In genomic region chr14:25048170-25049126, GRCh38 we compare ENCODE assay signal across 10 cellular contexts. TPM values are rescaled to one million over a fixed set of nuclear protein-coding genes. Genes with fewer than 3 reads are reported as not detected.
DNase-seq lines count a peak whose midpoint lies in the region; ATAC-seq and TF ChIP-seq lines count a peak whose summit lies in the region.
"Had no signal": no experiment of that assay in that cellular context is flagged by ENCODE, and none has a peak within 500 bp of the region (broad histone marks: within the 10 kb centered on the region; RNA-seq: fewer than 3 reads in every experiment).

No MANE protein-coding gene starts in this region.

- peaks cover 42% of the 10 kb centered on the region for H3K27me3 ChIP-seq in H7 (ENCODE audit: control insufficient read depth, insufficient read depth, low read length)
- H3K27me3 ChIP-seq in gastrocnemius medialis: peaks cover 0 to 3% (median 2%) of the 10 kb centered on the region in 3 donors

- peak overlapping the region; percentile 58 to 73 (median 68) for H3K27ac ChIP-seq in gastrocnemius medialis
- H3K27ac ChIP-seq: cardiac muscle cell had no signal

- intact Hi-C loops in gastrocnemius medialis (cut with DNase I; ENCODE audit: low total_unique reads): loop anchor here (5.0 kb wide), 1 partner anchor 81 kb away; no protein-coding TSS in a partner anchor

- ATAC-seq in gastrocnemius medialis (peak; percentile 34 to 62), HG02885 (IDR thresholded peaks at IDR 0.05; ENCODE audit: poor library complexity, unreplicated experiment) (no peak), GM18858 (IDR thresholded peaks at IDR 0.05; ENCODE audit: unreplicated experiment) (no peak), HG03571 (IDR thresholded peaks at IDR 0.05; ENCODE audit: unreplicated experiment) (no peak)
- no peak for ATAC-seq in activated naive CD4-positive, alpha-beta T cell treated with anti-CD3 and anti-CD28 coated beads, Interleukin-2, amount 50 U/mL, for 72 hours

- peak overlapping the region in 3 of 5 experiments; percentile 0 to 68 (median 62) for H3K27ac Mint-ChIP-seq in brain
- H3K27ac Mint-ChIP-seq in activated naive CD4-positive, alpha-beta T cell treated with anti-CD3 and anti-CD28 coated beads, Interleukin-2, amount 50 U/mL, for 72 hours: no peak overlapping the region

- peak; percentile 15 for DNase-seq in H7
- peak; percentile 62 for DNase-seq in inferior parietal cortex (ENCODE audit: extremely low spot score)
- peak; percentile 18 to 65 for DNase-seq in gastrocnemius medialis
- DNase-seq in activated naive CD4-positive, alpha-beta T cell treated with anti-CD3 and anti-CD28 coated beads, Interleukin-2, amount 50 U/mL, for 72 hours (ENCODE audit: low spot score in 2 of 2): no peak
- DNase-seq: NCI-H2171 treated with DMSO at 0.1 percent for 48 hours had no signal

- TF ChIP-seq CTCF in brain (conservative IDR thresholded peaks at IDR 0.05): no peak
- no peak for TF ChIP-seq CTCF in gastrocnemius medialis (IDR thresholded peaks at IDR 0.05 in 4 of 5, conservative IDR thresholded peaks at IDR 0.05 in 1 of 5)

- TF ChIP-seq POLR2A in gastrocnemius medialis (IDR thresholded peaks at IDR 0.05): no peak

- H3K4me3 ChIP-seq in H7 (ENCODE audit: insufficient read depth, low read depth, low read length): no peak overlapping the region
- H3K4me3 ChIP-seq in gastrocnemius medialis: peak overlapping the region; percentile 61 to 71 (median 66)

- H3K4me3 Mint-ChIP-seq in brain: peak overlapping the region; percentile 84 to 94 (median 86)

- peaks cover 0 to 3% (median 0%) of the 10 kb centered on the region in 5 experiments for H3K9me3 Mint-ChIP-seq in brain
- no peaks in the 10 kb centered on the region for H3K9me3 Mint-ChIP-seq in activated naive CD4-positive, alpha-beta T cell treated with anti-CD3 and anti-CD28 coated beads, Interleukin-2, amount 50 U/mL, for 72 hours

- peaks cover 37% of the 10 kb centered on the region for H3K27me3 Mint-ChIP-seq in brain

- no peaks in the 10 kb centered on the region for H3K36me3 ChIP-seq in H7 (replicated peaks; ENCODE audit: control insufficient read depth, insufficient read depth, low read length)
- no peaks in the 10 kb centered on the region for H3K36me3 ChIP-seq in gastrocnemius medialis
- H3K36me3 ChIP-seq: cardiac muscle cell had no signal

- H3K4me1 Mint-ChIP-seq in brain: peaks cover 26% of the 10 kb centered on the region

- H3K36me3 Mint-ChIP-seq in brain: no peaks in the 10 kb centered on the region
- H3K36me3 Mint-ChIP-seq in activated naive CD4-positive, alpha-beta T cell treated with anti-CD3 and anti-CD28 coated beads, Interleukin-2, amount 50 U/mL, for 72 hours: peaks cover 0 to 21% of the 10 kb centered on the region in 2 donors

- H3K4me1 ChIP-seq in gastrocnemius medialis: peaks cover 0 to 15% of the 10 kb centered on the region in 2 donors

- in situ Hi-C loops in gastrocnemius medialis (cut with MboI; ENCODE audit: low sequenced_read_pairs in 4 of 4): loop anchor here in 1 of 4 donors (10.0 kb wide), 1 partner anchor 234 kb away; no protein-coding TSS in a partner anchor

- H3K9me3 ChIP-seq in gastrocnemius medialis: no peaks in the 10 kb centered on the region

RNA-seq across cellular contexts. Expression of gene STXBP6, which starts 1.5 kb away (rescaled TPM):
- 1.0 and 1.2 TPM in 2 replicates for total RNA-seq in H7 (2014; rRNA removed; shearing (Covaris generic))
- polyA plus RNA-seq in brain (ENCODE audit: insufficient read depth, low read depth, low replicate concordance): 5.4 TPM
- 1 to 10 TPM; 2.6 to 5.5 (median 4.4) TPM for total RNA-seq in gastrocnemius medialis
- total RNA-seq in activated naive CD4-positive, alpha-beta T cell treated with anti-CD3 and anti-CD28 coated beads, Interleukin-2, amount 50 U/mL, for 72 hours: under 1 TPM in 1 of 2 donors, not detected in 1; 0.49 TPM

Comparison
In these comparisons a context has a peak if more than half of its experiments do, and no peak if none do; other contexts are left out.
1. DNase-seq: peak in H7 (single experiment), inferior parietal cortex (single experiment) and gastrocnemius medialis (2 of 2); none in activated naive CD4-positive, alpha-beta T cell treated with anti-CD3 and anti-CD28 coated beads, Interleukin-2, amount 50 U/mL, for 72 hours (0 of 2).
2. H3K27ac Mint-ChIP-seq: peak in brain (3 of 5); none in activated naive CD4-positive, alpha-beta T cell treated with anti-CD3 and anti-CD28 coated beads, Interleukin-2, amount 50 U/mL, for 72 hours (0 of 2).
3. ATAC-seq: peak in gastrocnemius medialis (2 of 2); none in HG02885 (single experiment), activated naive CD4-positive, alpha-beta T cell treated with anti-CD3 and anti-CD28 coated beads, Interleukin-2, amount 50 U/mL, for 72 hours (0 of 2), GM18858 (single experiment) and HG03571 (single experiment).